ENCODE assay signal across 8 cellular contexts in the genomic region with DNA sequence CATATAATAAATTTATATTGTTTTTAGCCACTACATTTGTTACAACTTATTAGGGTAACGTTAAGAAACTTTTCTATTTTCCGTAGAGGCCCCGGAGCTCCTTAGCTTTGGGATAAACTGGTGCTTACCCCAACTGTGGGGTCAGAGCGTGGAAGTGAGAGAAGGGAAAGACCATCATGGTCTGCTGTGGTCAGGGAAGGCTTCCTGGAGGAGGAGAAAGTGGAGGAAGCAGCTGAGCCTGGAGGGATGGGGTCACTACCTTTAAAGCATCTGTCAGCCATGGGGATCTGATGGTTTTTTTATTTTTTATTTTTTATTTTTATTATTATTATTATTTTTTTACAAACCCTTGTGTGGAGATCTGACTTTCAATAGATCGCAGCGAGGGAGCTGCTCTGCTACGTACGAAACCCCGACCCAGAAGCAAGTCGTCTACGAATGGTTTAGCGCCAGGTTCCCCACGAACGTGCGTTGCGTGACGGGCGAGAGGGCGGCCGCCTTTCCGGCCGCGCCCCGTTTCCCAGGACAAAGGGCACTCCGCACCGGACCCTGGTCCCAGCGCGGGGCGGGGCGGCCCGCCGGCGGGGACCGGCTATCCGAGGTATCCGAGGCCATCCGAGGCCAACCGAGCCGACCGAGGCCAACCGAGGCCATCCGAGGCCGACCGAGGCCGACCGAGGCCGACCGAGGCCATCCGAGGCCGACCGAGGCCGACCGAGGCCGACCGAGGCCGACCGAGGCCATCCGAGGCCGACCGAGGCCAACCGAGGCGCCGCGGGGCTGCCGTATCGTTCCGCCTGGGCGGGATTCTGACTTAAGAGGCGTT.
DNase-seq lines count a peak whose midpoint lies in the region; ATAC-seq and TF ChIP-seq lines count a peak whose summit lies in the region.

No MANE protein-coding gene starts in this region.

- no peak for TF ChIP-seq CTCF in BE2C (IDR thresholded peaks at IDR 0.05; ENCODE audit: low read depth, low read length)
- no peak for TF ChIP-seq CTCF in cardiac fibroblast (IDR thresholded peaks at IDR 0.05; ENCODE audit: low read depth, low read length)

- H3K4me1 ChIP-seq in BE2C, result no peaks in the 10 kb centered on the region

- H3K27me3 ChIP-seq in BE2C, result no peaks in the 10 kb centered on the region

- peak overlapping the region; percentile 51 for H3K4me3 ChIP-seq in BE2C (ENCODE audit: low read depth, low read length)
- H3K4me3 ChIP-seq in cardiac fibroblast (replicated peaks in 1 of 2; ENCODE audit: low read depth in 2 of 2, low read length in 2 of 2), result peak overlapping the region; percentile 14 to 38

- no peaks in the 10 kb centered on the region for H3K9me3 ChIP-seq in BE2C

- DNase-seq in BE2C, result peak; percentile 81
- peak; percentile 80 for DNase-seq in MV-4-11 (lab: John Stamatoyannopoulos, UW)
- DNase-seq in activated CD4-positive, CD25-positive, alpha-beta regulatory T cell treated with anti-CD3 and anti-CD28 coated beads, Interleukin-2, amount 50 U/mL, for 16 hours (ENCODE audit: low read depth, low spot score), result peak; percentile 61
- peak; percentile 80 to 84 for DNase-seq in cardiac fibroblast (ENCODE audit: low read depth in 2 of 2)
- peak; percentile 94 for DNase-seq in islet precursor cell
- peak; percentile 47 for DNase-seq in smooth muscle cell of the brain vasculature (ENCODE audit: low read depth, low spot score)
- no peak for DNase-seq in GF-D8 (lab: John Stamatoyannopoulos, UW)

- no peaks in the 10 kb centered on the region for H3K36me3 ChIP-seq in BE2C

- peak; percentile 68 for ATAC-seq in GM21515 (IDR thresholded peaks at IDR 0.05; ENCODE audit: unreplicated experiment)
